27 cellular contexts compared by ENCODE assay signal in the genomic region with DNA sequence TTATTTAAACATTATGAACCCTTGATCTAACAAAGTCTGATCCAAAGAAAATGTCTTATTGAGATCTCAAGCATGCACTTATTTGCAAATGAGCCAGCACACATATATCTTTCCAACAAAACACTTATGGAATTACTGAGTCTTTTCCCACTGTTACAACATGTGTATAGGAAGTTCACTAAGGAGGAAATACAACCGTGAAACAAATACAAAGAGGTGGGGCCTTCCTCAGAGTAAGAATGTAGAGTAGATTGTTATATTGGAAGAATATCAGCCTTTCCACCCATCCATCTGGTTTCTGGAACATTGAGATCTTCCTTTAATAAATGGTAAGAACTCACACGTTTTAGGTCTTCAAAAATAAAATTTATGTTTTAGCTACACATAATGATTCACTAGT.
"Had no signal": no experiment of that assay in that cellular context is flagged by ENCODE, and none has a peak within 500 bp of the region (broad histone marks: within the 10 kb centered on the region; RNA-seq: fewer than 3 reads in every experiment).

No MANE protein-coding gene starts in this region.

- DNase-seq: activated CD4-positive, alpha-beta T cell treated with anti-CD3 and anti-CD28 coated beads for 36 hours; activated CD4-positive, alpha-beta T cell treated with anti-CD3 and anti-CD28 coated beads, Interleukin-2, amount 50 U/mL, for 1 hour; activated CD8-positive, alpha-beta memory T cell treated with anti-CD3 and anti-CD28 coated beads, Interleukin-2, amount 50 U/mL, for 4 hours; activated CD8-positive, alpha-beta T cell treated with anti-CD3 and anti-CD28 coated beads for 36 hours; activated gamma-delta T cell treated with Interleukin-2 at 50 U/mL for 16 hours; activated naive CD8-positive, alpha-beta T cell treated with anti-CD3 and anti-CD28 coated beads for 36 hours; activated T-cell treated with anti-CD3 and anti-CD28 coated beads, Interleukin-2, amount 50 U/mL, for 72 hours; adrenal gland; anterior cingulate cortex; caudate nucleus; NCI-H1092; NCI-H1417 treated with DMSO at 0.1 percent for 48 hours; NCI-H2029; NCI-H2107; NCI-H2171 treated with DMSO at 0.1 percent for 48 hours; NCI-H226; NCI-H510A; NCI-H69; Peyer's patch; Right ventricle myocardium superior; SJCRH30; T-helper 17 cell; T-helper 9 cell had no signal

- H3K36me3 ChIP-seq: breast epithelium had no signal

- H3K27me3 ChIP-seq: adrenal gland, breast epithelium, Peyer's patch, SJCRH30 had no signal

- H3K9me3 ChIP-seq: adrenal gland, breast epithelium, Peyer's patch, SJCRH30 had no signal

- H3K4me1 ChIP-seq: Peyer's patch, SJCRH30 had no signal

- ATAC-seq: activated CD4-positive, alpha-beta T cell treated with anti-CD3 and anti-CD28 coated beads for 36 hours; activated CD8-positive, alpha-beta T cell treated with anti-CD3 and anti-CD28 coated beads for 36 hours; activated T-cell treated with anti-CD3 and anti-CD28 coated beads, Interleukin-2, amount 50 U/mL, for 72 hours; T-helper 17 cell had no signal

- H3K9me3 Mint-ChIP-seq: activated CD8-positive, alpha-beta T cell treated with anti-CD3 and anti-CD28 coated beads for 36 hours; activated naive CD4-positive, alpha-beta T cell treated with anti-CD3 and anti-CD28 coated beads, Interleukin-2, amount 10 ng/mL, durations not matched to agents 7 days and 5 days; activated naive CD8-positive, alpha-beta T cell treated with anti-CD3 and anti-CD28 coated beads for 36 hours; activated T-cell treated with anti-CD3 and anti-CD28 coated beads, Interleukin-2, amount 50 U/mL, for 72 hours; activated T-helper 2 cell treated with anti-CD3 and anti-CD28 coated beads, Interferon-gamma antibody, Interleukin-2, Interleukin-4, amounts not matched to agents 10 μg/mL and 5 μg/mL and 100 μg/mL, durations not matched to agents 14 hours and 24 hours and 36 hours had no signal

- H3K27me3 Mint-ChIP-seq: activated CD4-positive, alpha-beta T cell treated with anti-CD3 and anti-CD28 coated beads for 36 hours; activated CD8-positive, alpha-beta T cell treated with anti-CD3 and anti-CD28 coated beads for 36 hours; activated naive CD4-positive, alpha-beta T cell treated with anti-CD3 and anti-CD28 coated beads, Interleukin-2, amount 10 ng/mL, durations not matched to agents 7 days and 5 days; activated naive CD8-positive, alpha-beta T cell treated with anti-CD3 and anti-CD28 coated beads for 36 hours; T-helper 17 cell had no signal

- H3K27ac Mint-ChIP-seq: activated CD4-positive, alpha-beta T cell treated with anti-CD3 and anti-CD28 coated beads for 36 hours; activated CD8-positive, alpha-beta T cell treated with anti-CD3 and anti-CD28 coated beads for 36 hours; activated naive CD8-positive, alpha-beta T cell treated with anti-CD3 and anti-CD28 coated beads for 36 hours; activated T-helper 2 cell treated with anti-CD3 and anti-CD28 coated beads, Interferon-gamma antibody, Interleukin-2, Interleukin-4, amounts not matched to agents 10 μg/mL and 5 μg/mL and 100 μg/mL, durations not matched to agents 14 hours and 24 hours and 36 hours; T-helper 17 cell had no signal

- H3K9ac ChIP-seq: KMS-11 had no signal

- H3K4me3 Mint-ChIP-seq: activated CD4-positive, alpha-beta T cell treated with anti-CD3 and anti-CD28 coated beads for 36 hours; activated CD8-positive, alpha-beta T cell treated with anti-CD3 and anti-CD28 coated beads for 36 hours; activated naive CD4-positive, alpha-beta T cell treated with anti-CD3 and anti-CD28 coated beads, Interleukin-2, amount 10 ng/mL, durations not matched to agents 7 days and 5 days; activated naive CD8-positive, alpha-beta T cell treated with anti-CD3 and anti-CD28 coated beads for 36 hours; activated T-cell treated with anti-CD3 and anti-CD28 coated beads, Interleukin-2, amount 50 U/mL, for 72 hours had no signal

- H3K4me3 ChIP-seq: adrenal gland, Peyer's patch, SJCRH30 had no signal
